In the genomic region with DNA sequence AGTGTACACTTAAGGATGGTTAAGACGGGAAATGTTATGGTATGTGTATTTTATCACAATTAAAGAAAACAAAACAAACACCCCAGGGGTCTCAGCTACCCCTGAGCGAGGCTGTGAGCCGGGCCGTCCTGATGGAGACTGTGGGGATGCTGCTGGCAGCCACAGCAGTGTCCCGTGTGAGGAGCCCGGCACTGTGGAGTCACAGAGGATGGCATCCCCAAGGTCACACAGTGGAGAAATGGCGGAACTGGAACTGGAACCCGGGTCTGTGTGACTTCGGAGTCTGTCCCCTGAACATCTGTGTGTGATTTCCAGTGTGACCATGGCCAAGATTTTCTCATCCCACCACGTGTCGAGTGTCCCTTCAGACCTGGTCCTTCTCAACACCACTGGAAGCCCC, we compare ENCODE assay signal across 1 cellular context.
TF ChIP-seq lines count a peak whose summit lies in the region.

No MANE protein-coding gene starts in this region.

TF ChIP-seq in HepG2, 621 proteins besides CTCF, POLR2A, EP300 and RAD21 (continued from another document):
- TF ChIP-seq, protein P1, sequence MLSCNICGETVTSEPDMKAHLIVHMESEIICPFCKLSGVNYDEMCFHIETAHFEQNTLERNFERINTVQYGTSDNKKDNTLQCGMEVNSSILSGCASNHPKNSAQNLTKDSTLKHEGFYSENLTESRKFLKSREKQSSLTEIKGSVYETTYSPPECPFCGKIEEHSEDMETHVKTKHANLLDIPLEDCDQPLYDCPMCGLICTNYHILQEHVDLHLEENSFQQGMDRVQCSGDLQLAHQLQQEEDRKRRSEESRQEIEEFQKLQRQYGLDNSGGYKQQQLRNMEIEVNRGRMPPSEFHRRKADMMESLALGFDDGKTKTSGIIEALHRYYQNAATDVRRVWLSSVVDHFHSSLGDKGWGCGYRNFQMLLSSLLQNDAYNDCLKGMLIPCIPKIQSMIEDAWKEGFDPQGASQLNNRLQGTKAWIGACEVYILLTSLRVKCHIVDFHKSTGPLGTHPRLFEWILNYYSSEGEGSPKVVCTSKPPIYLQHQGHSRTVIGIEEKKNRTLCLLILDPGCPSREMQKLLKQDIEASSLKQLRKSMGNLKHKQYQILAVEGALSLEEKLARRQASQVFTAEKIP (CRISPR knock-in tag; IDR thresholded peaks at IDR 0.05; ENCODE audit: borderline replicate concordance): no peak
- TF ChIP-seq ISL2 (CRISPR knock-in tag; IDR thresholded peaks at IDR 0.05) (no peak), RCOR2 (CRISPR knock-in tag; IDR thresholded peaks at IDR 0.05) (no peak), GFI1 (CRISPR knock-in tag; IDR thresholded peaks at IDR 0.05; ENCODE audit: borderline replicate concordance) (no peak), RORA (CRISPR knock-in tag; IDR thresholded peaks at IDR 0.05) (no peak), PCBP2 (optimal IDR thresholded peaks at IDR 0.05; ENCODE audit: low read depth, low read length, poor library complexity, severe bottlenecking) (no peak)
- TF ChIP-seq, protein P2, sequence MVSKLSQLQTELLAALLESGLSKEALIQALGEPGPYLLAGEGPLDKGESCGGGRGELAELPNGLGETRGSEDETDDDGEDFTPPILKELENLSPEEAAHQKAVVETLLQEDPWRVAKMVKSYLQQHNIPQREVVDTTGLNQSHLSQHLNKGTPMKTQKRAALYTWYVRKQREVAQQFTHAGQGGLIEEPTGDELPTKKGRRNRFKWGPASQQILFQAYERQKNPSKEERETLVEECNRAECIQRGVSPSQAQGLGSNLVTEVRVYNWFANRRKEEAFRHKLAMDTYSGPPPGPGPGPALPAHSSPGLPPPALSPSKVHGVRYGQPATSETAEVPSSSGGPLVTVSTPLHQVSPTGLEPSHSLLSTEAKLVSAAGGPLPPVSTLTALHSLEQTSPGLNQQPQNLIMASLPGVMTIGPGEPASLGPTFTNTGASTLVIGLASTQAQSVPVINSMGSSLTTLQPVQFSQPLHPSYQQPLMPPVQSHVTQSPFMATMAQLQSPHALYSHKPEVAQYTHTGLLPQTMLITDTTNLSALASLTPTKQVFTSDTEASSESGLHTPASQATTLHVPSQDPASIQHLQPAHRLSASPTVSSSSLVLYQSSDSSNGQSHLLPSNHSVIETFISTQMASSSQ (IDR thresholded peaks at IDR 0.05; ENCODE audit: low read depth): no peak
- TF ChIP-seq, protein P2 (CRISPR knock-in tag; IDR thresholded peaks at IDR 0.05; ENCODE audit: borderline replicate concordance): no peak
- TF ChIP-seq, protein P3, sequence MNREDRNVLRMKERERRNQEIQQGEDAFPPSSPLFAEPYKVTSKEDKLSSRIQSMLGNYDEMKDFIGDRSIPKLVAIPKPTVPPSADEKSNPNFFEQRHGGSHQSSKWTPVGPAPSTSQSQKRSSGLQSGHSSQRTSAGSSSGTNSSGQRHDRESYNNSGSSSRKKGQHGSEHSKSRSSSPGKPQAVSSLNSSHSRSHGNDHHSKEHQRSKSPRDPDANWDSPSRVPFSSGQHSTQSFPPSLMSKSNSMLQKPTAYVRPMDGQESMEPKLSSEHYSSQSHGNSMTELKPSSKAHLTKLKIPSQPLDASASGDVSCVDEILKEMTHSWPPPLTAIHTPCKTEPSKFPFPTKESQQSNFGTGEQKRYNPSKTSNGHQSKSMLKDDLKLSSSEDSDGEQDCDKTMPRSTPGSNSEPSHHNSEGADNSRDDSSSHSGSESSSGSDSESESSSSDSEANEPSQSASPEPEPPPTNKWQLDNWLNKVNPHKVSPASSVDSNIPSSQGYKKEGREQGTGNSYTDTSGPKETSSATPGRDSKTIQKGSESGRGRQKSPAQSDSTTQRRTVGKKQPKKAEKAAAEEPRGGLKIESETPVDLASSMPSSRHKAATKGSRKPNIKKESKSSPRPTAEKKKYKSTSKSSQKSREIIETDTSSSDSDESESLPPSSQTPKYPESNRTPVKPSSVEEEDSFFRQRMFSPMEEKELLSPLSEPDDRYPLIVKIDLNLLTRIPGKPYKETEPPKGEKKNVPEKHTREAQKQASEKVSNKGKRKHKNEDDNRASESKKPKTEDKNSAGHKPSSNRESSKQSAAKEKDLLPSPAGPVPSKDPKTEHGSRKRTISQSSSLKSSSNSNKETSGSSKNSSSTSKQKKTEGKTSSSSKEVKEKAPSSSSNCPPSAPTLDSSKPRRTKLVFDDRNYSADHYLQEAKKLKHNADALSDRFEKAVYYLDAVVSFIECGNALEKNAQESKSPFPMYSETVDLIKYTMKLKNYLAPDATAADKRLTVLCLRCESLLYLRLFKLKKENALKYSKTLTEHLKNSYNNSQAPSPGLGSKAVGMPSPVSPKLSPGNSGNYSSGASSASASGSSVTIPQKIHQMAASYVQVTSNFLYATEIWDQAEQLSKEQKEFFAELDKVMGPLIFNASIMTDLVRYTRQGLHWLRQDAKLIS (CRISPR knock-in tag; IDR thresholded peaks at IDR 0.05): no peak
